Comparison of ENCODE assay signal across 8 cellular contexts in the genomic region with DNA sequence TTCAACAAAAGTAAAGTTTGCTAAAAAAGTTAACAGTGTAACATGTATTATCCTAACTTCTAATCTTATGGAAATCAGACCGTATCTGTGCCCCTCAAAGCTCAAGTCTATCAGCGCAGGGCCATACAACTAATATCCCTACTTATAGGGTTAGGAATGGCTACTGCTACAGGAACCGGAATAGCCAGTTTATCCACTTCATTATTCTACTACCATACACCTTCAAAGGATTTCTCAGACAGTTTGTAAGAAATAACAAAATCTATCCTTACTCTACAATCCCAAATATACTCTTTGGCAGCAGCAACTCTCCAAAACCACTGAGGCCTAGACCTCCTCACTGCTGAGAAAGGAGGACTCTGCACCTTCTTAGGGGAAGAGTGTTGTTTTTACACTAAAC. TPM values are rescaled to one million over a fixed set of nuclear protein-coding genes. Genes with fewer than 3 reads are reported as not detected.
A peak's percentile ranks its signal among the peaks of the same experiment; 100 is the strongest.
DNase-seq lines count a peak whose midpoint lies in the region; TF ChIP-seq lines count a peak whose summit lies in the region.
"Not testable (repeated sequence)": the region's sequence is repeated elsewhere in the genome, so short reads cannot be mapped to it uniquely, and the experiment has no call there.
"Had no signal": no experiment of that assay in that cellular context is flagged by ENCODE, and none has a peak within 500 bp of the region (broad histone marks: within the 10 kb centered on the region; RNA-seq: fewer than 3 reads in every experiment).

No MANE protein-coding gene starts in this region.

- peaks cover 42% of the 10 kb centered on the region for H3K4me1 Mint-ChIP-seq in endodermal cell
- H3K4me1 Mint-ChIP-seq in progenitor cell of endocrine pancreas (ENCODE audit: low read depth) = peaks cover 25% of the 10 kb centered on the region

- H2BK15ac ChIP-seq in mesendoderm (replicated peaks; ENCODE audit: low read depth) = not testable (repeated sequence)

- not testable (repeated sequence) for H3K4ac ChIP-seq in mesendoderm (ENCODE audit: low read depth, low read length)

- not testable (repeated sequence) for H2AK5ac ChIP-seq in mesendoderm (ENCODE audit: low read length)

- H3K4me3 Mint-ChIP-seq in endodermal cell = not testable (repeated sequence)
- H3K4me3 Mint-ChIP-seq in progenitor cell of endocrine pancreas (ENCODE audit: low read depth) = peak overlapping the region; percentile 7

- DNase-seq in DMS53 (lab: John Stamatoyannopoulos, UW) (peak; percentile 75), NCI-H510A treated with DMSO at 0.1 percent for 48 hours (lab: John Stamatoyannopoulos, UW) (peak; percentile 73)
- not testable (repeated sequence) for DNase-seq in endodermal cell; left ventricle myocardium inferior; mesendoderm; progenitor cell of endocrine pancreas (ENCODE audit: low spot score, unreplicated experiment); suprapubic skin (ENCODE audit: low spot score in 2 of 2)

- not testable (repeated sequence) for H4K8ac ChIP-seq in mesendoderm (ENCODE audit: low read depth, low read length)

- H3K4me1 ChIP-seq in endodermal cell (ENCODE audit: control insufficient read depth, insufficient read depth, low read length); mesendoderm (ENCODE audit: control insufficient read depth, low read depth, low read length): not testable (repeated sequence)
- peaks cover 13% of the 10 kb centered on the region for H3K4me1 ChIP-seq in left ventricle myocardium inferior
- peaks cover 48% of the 10 kb centered on the region for H3K4me1 ChIP-seq in suprapubic skin

- not testable (repeated sequence) for H3K9ac ChIP-seq in endodermal cell (ENCODE audit: extremely low read depth, low read length, poor library complexity, severe bottlenecking); mesendoderm (ENCODE audit: low read length)

- not testable (repeated sequence) for H3K4me2 ChIP-seq in mesendoderm (ENCODE audit: low read length)

- H2BK5ac ChIP-seq in mesendoderm (ENCODE audit: low read length) = not testable (repeated sequence)

- H3K9me3 ChIP-seq in endodermal cell (ENCODE audit: control insufficient read depth, low read length) = peaks cover 20% of the 10 kb centered on the region
- H3K9me3 ChIP-seq in left ventricle myocardium inferior (replicated peaks); suprapubic skin: not testable (repeated sequence)

- not testable (repeated sequence) for H3K27me3 ChIP-seq in endodermal cell (ENCODE audit: control insufficient read depth, insufficient read depth, low read length, poor library complexity, severe bottlenecking); left ventricle myocardium inferior (ENCODE audit: low read depth); mesendoderm (ENCODE audit: insufficient read depth, low read length, poor library complexity); suprapubic skin

- H3K36me3 Mint-ChIP-seq in endodermal cell (ENCODE audit: low read depth) = peaks cover 20% of the 10 kb centered on the region
- not testable (repeated sequence) for H3K36me3 Mint-ChIP-seq in progenitor cell of endocrine pancreas (ENCODE audit: insufficient read depth)

- not testable (repeated sequence) for H3K36me3 ChIP-seq in endodermal cell (ENCODE audit: control insufficient read depth, insufficient read depth, low read length); left ventricle myocardium inferior; mesendoderm (ENCODE audit: control insufficient read depth, insufficient read depth, low read length); suprapubic skin

- not testable (repeated sequence) for TF ChIP-seq CTCF in endodermal cell (conservative IDR thresholded peaks at IDR 0.05); left ventricle myocardium inferior (IDR thresholded peaks at IDR 0.05; ENCODE audit: borderline replicate concordance); progenitor cell of endocrine pancreas (IDR thresholded peaks at IDR 0.05; ENCODE audit: unreplicated experiment); suprapubic skin (IDR thresholded peaks at IDR 0.05)

- H3K27ac ChIP-seq in endodermal cell (ENCODE audit: low read depth, low read length) = not testable (repeated sequence)
- H3K27ac ChIP-seq in left ventricle myocardium inferior (replicated peaks) = peak overlapping the region; percentile 3
- peak overlapping the region; percentile 37 for H3K27ac ChIP-seq in mesendoderm (ENCODE audit: low read depth, low read length)
- H3K27ac ChIP-seq in suprapubic skin = peak overlapping the region; percentile 80

- H3K27me3 Mint-ChIP-seq in endodermal cell (ENCODE audit: insufficient read depth); progenitor cell of endocrine pancreas: not testable (repeated sequence)

- H2BK120ac ChIP-seq in mesendoderm (ENCODE audit: low read depth, low read length) = not testable (repeated sequence)

- H3K18ac ChIP-seq in mesendoderm (ENCODE audit: low read length) = not testable (repeated sequence)

- WGBS in endodermal cell (ENCODE audit: insufficient coverage in 1 of 2, insufficient read length in 1 of 2), 2 experiments = 90 to 91% methylated on average over 3 of the region's 3 CpGs
- no CpG with 5 or more reads among the region's 3 CpGs for WGBS in mesendoderm (ENCODE audit: extremely low coverage, insufficient coverage, low lambda C conversion rate)
- 57% methylated on average over 3 of the region's 3 CpGs for WGBS in suprapubic skin

- H3K27ac Mint-ChIP-seq in endodermal cell (peak overlapping the region; percentile 71), progenitor cell of endocrine pancreas (peak overlapping the region; percentile 63)

- not testable (repeated sequence) for H3K23ac ChIP-seq in mesendoderm (ENCODE audit: low read length)

- TF ChIP-seq EP300 in suprapubic skin (IDR thresholded peaks at IDR 0.05) = not testable (repeated sequence)

- not testable (repeated sequence) for H3K79me1 ChIP-seq in mesendoderm (ENCODE audit: low read length)

- peaks cover 14% of the 10 kb centered on the region for H3K9me3 Mint-ChIP-seq in endodermal cell
- not testable (repeated sequence) for H3K9me3 Mint-ChIP-seq in progenitor cell of endocrine pancreas (ENCODE audit: low read depth)

- not testable (repeated sequence) for H4K5ac ChIP-seq in mesendoderm (ENCODE audit: low read length)

- H3K79me2 ChIP-seq in mesendoderm (ENCODE audit: control insufficient read depth, insufficient read depth, low read length) = not testable (repeated sequence)

- intact Hi-C loops in left ventricle myocardium inferior (cut with micrococcal nuclease) = not testable (repeated sequence)

- not testable (repeated sequence) for TF ChIP-seq POLR2A in suprapubic skin (IDR thresholded peaks at IDR 0.05)

- not testable (repeated sequence) for H3K56ac ChIP-seq in mesendoderm (ENCODE audit: low read length)

- not testable (repeated sequence) for H3K4me3 ChIP-seq in endodermal cell (ENCODE audit: low read length); left ventricle myocardium inferior; mesendoderm (ENCODE audit: low read length); suprapubic skin

RNA-seq across cellular contexts. Expression of a gene that starts 4.6 kb away (rescaled TPM):
- total RNA-seq in endodermal cell (100 to 1,000 TPM; 137 to 146 TPM), left ventricle myocardium inferior (157 TPM), progenitor cell of endocrine pancreas (180 and 191 TPM in 2 replicates), suprapubic skin (100 to 1,000 TPM in 1 of 4 donors, 10 to 100 TPM in 3; 44.8 to 104 (median 57.8) TPM)
- 116 TPM for polyA plus RNA-seq in endodermal cell (2013, experiment 1 of 2)
- polyA plus RNA-seq in endodermal cell (2013, experiment 2 of 2) = 110 TPM
- 95.2 TPM for polyA plus RNA-seq in mesendoderm (2013, experiment 1 of 2)
- polyA plus RNA-seq in mesendoderm (2013, experiment 2 of 2) = 94.3 TPM

RNA-seq across cellular contexts. Expression of a gene that starts 21.6 kb away (rescaled TPM):
- 10 to 100 TPM; 10.9 to 13.2 TPM for total RNA-seq in endodermal cell
- 4.2 TPM for polyA plus RNA-seq in endodermal cell (2013, experiment 1 of 2)
- 2.9 TPM for polyA plus RNA-seq in endodermal cell (2013, experiment 2 of 2)
- 8.4 TPM for total RNA-seq in left ventricle myocardium inferior
- 0.22 TPM for polyA plus RNA-seq in mesendoderm (2013, experiment 1 of 2)
- 0.18 TPM for polyA plus RNA-seq in mesendoderm (2013, experiment 2 of 2)
- total RNA-seq in progenitor cell of endocrine pancreas = 0.77 and 1.1 TPM in 2 replicates
- total RNA-seq in suprapubic skin = 10 to 100 TPM; 15.3 to 56.4 (median 19.1) TPM
- total RNA-seq: CD4-positive, CD25-positive, alpha-beta regulatory T cell had no signal
- polyA plus RNA-seq: CD4-positive, CD25-positive, alpha-beta regulatory T cell had no signal

RNA-seq across cellular contexts. Expression of a gene that starts 27.5 kb away (rescaled TPM):
- total RNA-seq in endodermal cell (10 to 100 TPM; 31.8 to 35.9 TPM), left ventricle myocardium inferior (109 TPM), progenitor cell of endocrine pancreas (21.3 and 23.0 TPM in 2 replicates), suprapubic skin (10 to 100 TPM; 47.4 to 99.0 (median 90.8) TPM)
- polyA plus RNA-seq in endodermal cell (2013, experiment 1 of 2) = 21.8 TPM
- 20.4 TPM for polyA plus RNA-seq in endodermal cell (2013, experiment 2 of 2)
- polyA plus RNA-seq in mesendoderm (2013, experiment 1 of 2) = 9.8 TPM
- polyA plus RNA-seq in mesendoderm (2013, experiment 2 of 2) = 10.2 TPM

RNA-seq across cellular contexts. Expression of a gene that starts 42.5 kb away (rescaled TPM):
- total RNA-seq in endodermal cell = 1 to 10 TPM; 2.3 to 2.6 TPM
- 1.6 TPM for polyA plus RNA-seq in endodermal cell (2013, experiment 1 of 2)
- polyA plus RNA-seq in endodermal cell (2013, experiment 2 of 2) = 1.4 TPM
- 19.9 TPM for total RNA-seq in left ventricle myocardium inferior
- 0.41 TPM for polyA plus RNA-seq in mesendoderm (2013, experiment 1 of 2)
- polyA plus RNA-seq in mesendoderm (2013, experiment 2 of 2) = 0.50 TPM
- 0.36 and 0.91 TPM in 2 replicates for total RNA-seq in progenitor cell of endocrine pancreas
- 1 to 10 TPM in 3 of 4 donors, under 1 TPM in 1; 0.83 to 7.9 (median 4.3) TPM for total RNA-seq in suprapubic skin

RNA-seq across cellular contexts. Expression of a gene that starts 59.2 kb away (rescaled TPM):
- total RNA-seq in endodermal cell (100 to 1,000 TPM; 271 to 370 TPM), left ventricle myocardium inferior (104 TPM), progenitor cell of endocrine pancreas (320 and 333 TPM in 2 replicates), suprapubic skin (100 to 1,000 TPM in 3 of 4 donors, 10 to 100 TPM in 1; 85.5 to 128 (median 121) TPM)
- polyA plus RNA-seq in endodermal cell (2013, experiment 1 of 2) = 198 TPM
- polyA plus RNA-seq in endodermal cell (2013, experiment 2 of 2) = 223 TPM
- 329 TPM for polyA plus RNA-seq in mesendoderm (2013, experiment 1 of 2)
- 325 TPM for polyA plus RNA-seq in mesendoderm (2013, experiment 2 of 2)
